In genomic region chr1:28173980-28174297, GRCh38 we compare ENCODE assay signal across 13 cellular contexts. TPM values are rescaled to one million over a fixed set of nuclear protein-coding genes. Genes with fewer than 3 reads are reported as not detected.
DNase-seq lines count a peak whose midpoint lies in the region; ATAC-seq and TF ChIP-seq lines count a peak whose summit lies in the region.
"Had no signal": no experiment of that assay in that cellular context is flagged by ENCODE, and none has a peak within 500 bp of the region (broad histone marks: within the 10 kb centered on the region; RNA-seq: fewer than 3 reads in every experiment).

No MANE protein-coding gene starts in this region.

- H3K4me1 Mint-ChIP-seq in effector memory CD8-positive, alpha-beta T cell (ENCODE audit: low read depth in 2 of 2): peaks cover 38 to 43% of the 10 kb centered on the region in 2 donors

- H3K27ac Mint-ChIP-seq in effector memory CD8-positive, alpha-beta T cell: peak overlapping the region; percentile 12 to 35

- H3K36me3 ChIP-seq in Karpas-422 (ENCODE audit: insufficient read depth, low read length): peaks cover 10% of the 10 kb centered on the region
- H3K36me3 ChIP-seq in mucosa of stomach (ENCODE audit: control insufficient read depth, insufficient read depth, low read length): no peaks in the 10 kb centered on the region
- H3K36me3 ChIP-seq: uterus had no signal

- H4K20me1 ChIP-seq in Karpas-422 (ENCODE audit: insufficient read depth, low read depth, low read length): no peaks in the 10 kb centered on the region

- POLR2A ChIA-PET in AG04450 (lab: Yijun Ruan, JAX): interaction anchor here (0.6 to 1.5 kb wide), 2 partner anchors 10 to 151 kb away, joined by 3 to 5 read pairs; no protein-coding TSS in a partner anchor

- CTCF ChIA-PET in AG04450 (lab: Charles Lee): interaction anchor here (1.7 kb wide), 1 partner anchor 82 kb away, joined by 8 read pairs; no protein-coding TSS in a partner anchor

- peak overlapping the region; percentile 89 for H3K4me2 ChIP-seq in Karpas-422 (ENCODE audit: low read depth, low read length, poor library complexity, severe bottlenecking)

- no peaks in the 10 kb centered on the region for H3K9me3 Mint-ChIP-seq in effector memory CD8-positive, alpha-beta T cell

- H3K4me1 ChIP-seq in Karpas-422 (ENCODE audit: low read length) (peaks cover 75% of the 10 kb centered on the region), mucosa of stomach (ENCODE audit: control insufficient read depth, insufficient read depth, low read length) (peaks cover 42% of the 10 kb centered on the region)
- H3K4me1 ChIP-seq: uterus had no signal

- H3K27ac ChIP-seq in AG04450 (ENCODE audit: low read depth, low read length) (peak overlapping the region; percentile 31), Karpas-422 (ENCODE audit: low read length) (peak overlapping the region; percentile 96)

- H3K27me3 Mint-ChIP-seq in effector memory CD8-positive, alpha-beta T cell: no peaks in the 10 kb centered on the region

- peaks cover 48% of the 10 kb centered on the region for H3K79me2 ChIP-seq in Karpas-422 (ENCODE audit: low read length)

- no peak for TF ChIP-seq CTCF in AG04450 (IDR thresholded peaks at IDR 0.05; ENCODE audit: low read depth, low read length)
- no peak for TF ChIP-seq CTCF in GM10266 (IDR thresholded peaks at IDR 0.05; ENCODE audit: control insufficient read depth, insufficient read depth, low read depth, missing control alignments)

- H3K27me3 ChIP-seq in AG04450 (ENCODE audit: control insufficient read depth, insufficient read depth, low read length): no peaks in the 10 kb centered on the region
- no peaks in the 10 kb centered on the region for H3K27me3 ChIP-seq in Karpas-422 (ENCODE audit: low read length)
- no peaks in the 10 kb centered on the region for H3K27me3 ChIP-seq in mucosa of stomach (ENCODE audit: control insufficient read depth, insufficient read depth, low read length)
- H3K27me3 ChIP-seq: uterus had no signal

- H3K9ac ChIP-seq in Karpas-422 (ENCODE audit: low read length) (peak overlapping the region; percentile 88), mucosa of stomach (ENCODE audit: low read length) (peak overlapping the region; percentile 39)

- no peak for ATAC-seq in effector memory CD8-positive, alpha-beta T cell (replicated peaks)
- ATAC-seq in HG02852 (IDR thresholded peaks at IDR 0.05; ENCODE audit: unreplicated experiment): no peak

- H3K9me3 ChIP-seq in AG04450 (ENCODE audit: control insufficient read depth, insufficient read depth, low read length) (no peaks in the 10 kb centered on the region), Karpas-422 (ENCODE audit: low read length) (no peaks in the 10 kb centered on the region), mucosa of stomach (ENCODE audit: control insufficient read depth, low read length) (no peaks in the 10 kb centered on the region)
- H3K9me3 ChIP-seq: uterus had no signal

- peaks cover 8% of the 10 kb centered on the region for H3K36me3 Mint-ChIP-seq in effector memory CD8-positive, alpha-beta T cell (ENCODE audit: insufficient read depth)

- no peaks in the 10 kb centered on the region for H3K9me2 ChIP-seq in Karpas-422 (replicated peaks; ENCODE audit: insufficient read depth, low read length)

- peak overlapping the region; percentile 57 to 80 for H3K4me3 Mint-ChIP-seq in effector memory CD8-positive, alpha-beta T cell

- H2AFZ ChIP-seq in Karpas-422 (ENCODE audit: low read length): no peak overlapping the region

- DNase-seq in AG04450 (ENCODE audit: low read depth, low spot score): peak; percentile 27
- no peak for DNase-seq in Karpas-422
- DNase-seq in effector memory CD8-positive, alpha-beta T cell: no peak
- no peak for DNase-seq in DMS 273 treated with DMSO at 0.1 percent for 48 hours (lab: John Stamatoyannopoulos, UW)
- DNase-seq in GM10266 (ENCODE audit: extremely low spot score): no peak
- DNase-seq in stimulated activated CD4-positive, alpha-beta T cell treated with anti-CD3 and anti-CD28 coated beads, Interleukin-4, amount 100 ng/mL, for 1 hour: no peak
- DNase-seq: activated CD4-positive, alpha-beta T cell treated with anti-CD3 and anti-CD28 coated beads, Interleukin-2, amount 50 U/mL, for 4 hours; AML-193; aorta; uterus had no signal

- H3K4me3 ChIP-seq in AG04450 (ENCODE audit: low read depth, low read length) (no peak overlapping the region), Karpas-422 (ENCODE audit: low read length) (peak overlapping the region; percentile 93), mucosa of stomach (ENCODE audit: low read length) (no peak overlapping the region)
- H3K4me3 ChIP-seq: uterus had no signal

RNA-seq across cellular contexts. Expression of gene PTAFR, which starts 2.6 kb away (rescaled TPM):
- 0.09 and 0.12 TPM in 2 replicates for polyA plus RNA-seq in AG04450 (2011; rRNA removed)
- 0.37 TPM in 1 of 2 replicates, not detected in the other for polyA minus RNA-seq in AG04450 (2011; rRNA and poly(A)+ RNA removed)
- total RNA-seq in Karpas-422 (2014; rRNA removed; shearing (Covaris generic); ENCODE audit: low replicate concordance): 37.8 and 74.2 TPM in 2 replicates
- total RNA-seq: glomerular endothelial cell had no signal

RNA-seq across cellular contexts. Expression of gene DNAJC8, which starts 58.9 kb away (rescaled TPM):
- polyA plus RNA-seq in AG04450 (2011; rRNA removed): 91.4 and 123 TPM in 2 replicates
- polyA minus RNA-seq in AG04450 (2011; rRNA and poly(A)+ RNA removed): 26.1 and 31.8 TPM in 2 replicates
- total RNA-seq in Karpas-422 (2014; rRNA removed; shearing (Covaris generic); ENCODE audit: low replicate concordance): 56.9 and 71.8 TPM in 2 replicates
